In the genomic region with DNA sequence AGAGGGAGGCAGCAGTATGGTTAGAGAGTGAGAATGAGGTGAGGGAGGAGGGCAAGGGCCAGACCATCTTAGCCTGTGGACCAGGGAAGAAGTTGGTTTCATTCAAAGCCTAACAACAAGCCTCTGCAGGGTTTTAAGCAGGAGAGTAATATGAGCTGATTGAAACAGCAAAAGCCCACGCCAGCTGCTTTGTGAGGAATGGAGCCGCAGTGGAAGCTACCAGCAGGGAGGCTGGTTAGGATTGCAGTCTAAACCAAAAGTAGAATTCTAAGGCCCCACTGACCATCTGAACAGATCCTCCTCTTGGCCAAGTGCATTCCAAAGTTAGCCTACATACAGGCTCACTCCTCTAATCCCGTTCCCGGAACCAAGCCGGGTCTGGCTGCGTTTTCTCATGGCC, we compare ENCODE assay signal across 21 cellular contexts. TPM values are rescaled to one million over a fixed set of nuclear protein-coding genes. Genes with fewer than 3 reads are reported as not detected.
DNase-seq lines count a peak whose midpoint lies in the region; FAIRE-seq and TF ChIP-seq lines count a peak whose summit lies in the region.
"Had no signal": no experiment of that assay in that cellular context is flagged by ENCODE, and none has a peak within 500 bp of the region (broad histone marks: within the 10 kb centered on the region; RNA-seq: fewer than 3 reads in every experiment).

No MANE protein-coding gene starts in this region.

- H3K36me3 Mint-ChIP-seq in immature natural killer cell, result peaks cover 0 to 10% (median 3%) of the 10 kb centered on the region in 3 donors
- H3K36me3 Mint-ChIP-seq: CD14-positive monocyte; natural killer cell treated with Interleukin-12 subunit alpha and Interleukin-12 subunit beta and Interleukin-15 and Interleukin-18, amount 100 ng/mL, for 72 hours had no signal

- intact Hi-C loops in kidney (cut with DNase I), result no loop called here

- H3K4me3 ChIP-seq in astrocyte of the spinal cord (ENCODE audit: low read depth, low read length), result no peak overlapping the region
- no peak overlapping the region for H3K4me3 ChIP-seq in iPS-18a (ENCODE audit: low read length)
- H3K4me3 ChIP-seq in skeletal muscle tissue (ENCODE audit: low read length in 3 of 3), result peak overlapping the region in 2 of 3 donors; percentile 19 to 24
- H3K4me3 ChIP-seq in kidney (ENCODE audit: low read length in 2 of 2), result no peak overlapping the region
- H3K4me3 ChIP-seq: heart right ventricle had no signal

- peak; percentile 39 for DNase-seq in NCI-H146 (lab: John Stamatoyannopoulos, UW)
- no peak for DNase-seq in NCI-H146 treated with DMSO at 0.1 percent for 48 hours (lab: John Stamatoyannopoulos, UW; ENCODE audit: unreplicated experiment)
- DNase-seq in astrocyte of the spinal cord (ENCODE audit: low read depth, low spot score), result peak; percentile 86
- no peak for DNase-seq in kidney
- DNase-seq in immature natural killer cell, result no peak
- no peak for DNase-seq in GM03348 (ENCODE audit: low spot score)
- DNase-seq: activated CD4-positive, alpha-beta T cell treated with anti-CD3 and anti-CD28 coated beads for 1 hour; activated T-cell treated with anti-CD3 and anti-CD28 coated beads for 4 hours; heart right ventricle; left ventricle myocardium superior; NCI-H446; RPMI8226; stimulated activated CD4-positive, alpha-beta T cell treated with anti-CD3 and anti-CD28 coated beads, Interleukin-4, amount 100 ng/mL, for 4 hours; T-helper 17 cell had no signal

- no peak overlapping the region for H3K27ac Mint-ChIP-seq in immature natural killer cell
- H3K27ac Mint-ChIP-seq: activated naive CD4-positive, alpha-beta T cell treated with anti-CD3 and anti-CD28 coated beads, Interleukin-2, amount 50 U/mL, for 72 hours; CD14-positive monocyte; natural killer cell treated with Interleukin-12 subunit alpha and Interleukin-12 subunit beta and Interleukin-15 and Interleukin-18, amount 100 ng/mL, for 72 hours; T-helper 17 cell had no signal

- H3K27ac ChIP-seq in iPS-18a (ENCODE audit: low read length) (peak overlapping the region; percentile 7), skeletal muscle tissue (ENCODE audit: low read depth, low read length) (peak overlapping the region; percentile 70), kidney (ENCODE audit: low read depth in 2 of 2, low read length in 2 of 2) (no peak overlapping the region)
- H3K27ac ChIP-seq: 22Rv1, heart right ventricle had no signal

- in situ Hi-C loops in astrocyte of the spinal cord (cut with HindIII; ENCODE audit: low sequenced_read_pairs), result no loop called here

- H3K4me3 Mint-ChIP-seq in immature natural killer cell, result no peak overlapping the region
- H3K4me3 Mint-ChIP-seq: CD14-positive monocyte; natural killer cell treated with Interleukin-12 subunit alpha and Interleukin-12 subunit beta and Interleukin-15 and Interleukin-18, amount 100 ng/mL, for 72 hours; T-helper 17 cell had no signal

- H3K4me1 ChIP-seq in iPS-18a (ENCODE audit: control insufficient read depth, low read depth, low read length) (peaks cover 25% of the 10 kb centered on the region), skeletal muscle tissue (ENCODE audit: control insufficient read depth in 3 of 3, insufficient read depth in 3 of 3, low read length in 3 of 3) (peaks cover 21 to 45% (median 30%) of the 10 kb centered on the region in 3 donors), kidney (ENCODE audit: control insufficient read depth in 1 of 2, insufficient read depth in 1 of 2, low read depth in 1 of 2, low read length in 2 of 2) (no peaks in the 10 kb centered on the region)
- H3K4me1 ChIP-seq: heart right ventricle had no signal

- H3K9ac ChIP-seq in iPS-18a (ENCODE audit: low read length) (peak overlapping the region; percentile 23), skeletal muscle tissue (ENCODE audit: low read depth in 1 of 3, low read length in 3 of 3) (peak overlapping the region; percentile 54 to 73 (median 68)), kidney (ENCODE audit: low read length in 2 of 2) (no peak overlapping the region)

- peaks cover 0 to 3% (median 0%) of the 10 kb centered on the region in 6 donors for H3K9me3 Mint-ChIP-seq in immature natural killer cell
- H3K9me3 Mint-ChIP-seq: natural killer cell treated with Interleukin-12 subunit alpha and Interleukin-12 subunit beta and Interleukin-15 and Interleukin-18, amount 100 ng/mL, for 72 hours had no signal

- H3K4me1 Mint-ChIP-seq in immature natural killer cell, result no peaks in the 10 kb centered on the region
- H3K4me1 Mint-ChIP-seq: CD14-positive monocyte, T-helper 17 cell had no signal

- H3K9me3 ChIP-seq in iPS-18a (ENCODE audit: control insufficient read depth, low read depth, low read length) (no peaks in the 10 kb centered on the region), skeletal muscle tissue (ENCODE audit: control insufficient read depth in 3 of 3, low read length in 3 of 3) (no peaks in the 10 kb centered on the region), kidney (ENCODE audit: control insufficient read depth in 1 of 2, low read length in 2 of 2) (no peaks in the 10 kb centered on the region)

- H3K27me3 ChIP-seq in iPS-18a (ENCODE audit: control insufficient read depth, insufficient read depth, low read length) (no peaks in the 10 kb centered on the region), skeletal muscle tissue (ENCODE audit: control insufficient read depth in 3 of 3, insufficient read depth in 3 of 3, low read length in 3 of 3) (no peaks in the 10 kb centered on the region)
- H3K27me3 ChIP-seq: heart right ventricle had no signal

- no peak for FAIRE-seq in kidney (lab: Jason Lieb, UNC)
- FAIRE-seq: HepG2 had no signal

- TF ChIP-seq CTCF in astrocyte of the spinal cord (IDR thresholded peaks at IDR 0.05; ENCODE audit: low read depth, low read length) (no peak), kidney (IDR thresholded peaks at IDR 0.05; ENCODE audit: borderline replicate concordance, extremely low read depth, insufficient read depth) (no peak)

- H3K27me3 Mint-ChIP-seq in immature natural killer cell (ENCODE audit: low read depth in 3 of 3), result peaks cover 0 to 5% (median 2%) of the 10 kb centered on the region in 3 donors
- H3K27me3 Mint-ChIP-seq: natural killer cell treated with Interleukin-12 subunit alpha and Interleukin-12 subunit beta and Interleukin-15 and Interleukin-18, amount 100 ng/mL, for 72 hours had no signal

- H3K36me3 ChIP-seq in iPS-18a (ENCODE audit: control insufficient read depth, low read depth, low read length) (no peaks in the 10 kb centered on the region), skeletal muscle tissue (ENCODE audit: control insufficient read depth in 3 of 3, insufficient read depth in 3 of 3, low read length in 3 of 3) (no peaks in the 10 kb centered on the region), kidney (ENCODE audit: control insufficient read depth in 1 of 2, insufficient read depth in 2 of 2, low read length in 2 of 2) (no peaks in the 10 kb centered on the region)
- H3K36me3 ChIP-seq: heart right ventricle had no signal

RNA-seq across cellular contexts. Expression of gene OLFML3, which starts 44.8 kb away (rescaled TPM):
- total RNA-seq in skeletal muscle tissue (86.1 TPM), kidney (13.5 TPM)
- polyA plus RNA-seq in kidney (ENCODE audit: insufficient read depth, low read depth, low replicate concordance) (22.9 TPM), immature natural killer cell (under 1 TPM in 1 of 3 donors, not detected in 2; 0.11 TPM)

Comparison
In these comparisons a context has a peak if more than half of its experiments do, and no peak if none do; other contexts are left out.
1. DNase-seq: peak in NCI-H146 (single experiment) and astrocyte of the spinal cord (single experiment); none in NCI-H146 treated with DMSO at 0.1 percent for 48 hours (single experiment), kidney (single experiment), immature natural killer cell (0 of 3) and GM03348 (single experiment).
2. H3K4me3 ChIP-seq: peak in skeletal muscle tissue (2 of 3); none in astrocyte of the spinal cord (single experiment), iPS-18a (single experiment) and kidney (0 of 2).
3. H3K27ac ChIP-seq: peak in iPS-18a (single experiment) and skeletal muscle tissue (single experiment); none in kidney (0 of 2).
4. H3K9ac ChIP-seq: peak in iPS-18a (single experiment) and skeletal muscle tissue (3 of 3); none in kidney (0 of 2).